In genomic region chrX:74464722-74465121, GRCh38 we compare ENCODE assay signal across 20 cellular contexts. TPM values are rescaled to one million over a fixed set of nuclear protein-coding genes. Genes with fewer than 3 reads are reported as not detected.
DNase-seq lines count a peak whose midpoint lies in the region; FAIRE-seq and TF ChIP-seq lines count a peak whose summit lies in the region.
"Had no signal": no experiment of that assay in that cellular context is flagged by ENCODE, and none has a peak within 500 bp of the region (broad histone marks: within the 10 kb centered on the region; RNA-seq: fewer than 3 reads in every experiment).

No MANE protein-coding gene starts in this region.

- H3K36me3 ChIP-seq in BLaER1 = no peaks in the 10 kb centered on the region
- no peaks in the 10 kb centered on the region for H3K36me3 ChIP-seq in BLaER1 treated with 17β-estradiol and CSF1 and Interleukin-3, amounts not matched to agents 10 nM and 100 nM
- no peaks in the 10 kb centered on the region for H3K36me3 ChIP-seq in bronchial epithelial cell (ENCODE audit: control insufficient read depth, insufficient read depth, low read length)
- H3K36me3 ChIP-seq: BE2C had no signal

- H3K4me2 ChIP-seq in BLaER1 = peak overlapping the region; percentile 70
- peak overlapping the region in 7 of 11 experiments; percentile 6 to 76 (median 51); a peak in 11 of 22 replicates for H3K4me2 ChIP-seq in BLaER1 treated with 17β-estradiol and CSF1 and Interleukin-3, amounts not matched to agents 10 nM and 100 nM

- H3K9me3 ChIP-seq in BLaER1 = no peaks in the 10 kb centered on the region; the same call in 1 of the 2 replicates
- H3K9me3 ChIP-seq in BLaER1 treated with 17β-estradiol and CSF1 and Interleukin-3, amounts not matched to agents 10 nM and 100 nM (replicated peaks in 1 of 11) = peaks cover 0 to 6% (median 0%) of the 10 kb centered on the region in 11 experiments; a peak in 1 of 22 replicates
- H3K9me3 ChIP-seq: BE2C, Caco-2 had no signal

- FAIRE-seq in bronchial epithelial cell (lab: Jason Lieb, UNC) = peak; percentile 50
- FAIRE-seq: A204.1, D721Med, G401.6, GM12891, GM19239 had no signal

- peaks cover 50% of the 10 kb centered on the region for H3K4me1 ChIP-seq in BLaER1
- peaks cover 0 to 46% (median 33%) of the 10 kb centered on the region in 10 experiments; a peak in 16 of 20 replicates for H3K4me1 ChIP-seq in BLaER1 treated with 17β-estradiol and CSF1 and Interleukin-3, amounts not matched to agents 10 nM and 100 nM
- H3K4me1 ChIP-seq: BE2C, Caco-2 had no signal

- DNase-seq in bronchial epithelial cell (ENCODE audit: low read depth) = no peak
- DNase-seq in putamen (ENCODE audit: low spot score) = no peak
- no peak for DNase-seq in HPDE6-E6E7 (ENCODE audit: extremely low spot score)
- DNase-seq: 8988T; ACHN; BE2C; Caco-2; Calu3; CD4-positive, alpha-beta T cell; CD8-positive, alpha-beta T cell; DMS79 treated with DMSO at 0.1 percent for 48 hours; GF-D8 had no signal

- no peak for TF ChIP-seq CTCF in bronchial epithelial cell (IDR thresholded peaks at IDR 0.05; ENCODE audit: insufficient read depth, low read length, severe bottlenecking)

- H3K9ac ChIP-seq in BLaER1 = no peak overlapping the region
- H3K9ac ChIP-seq in BLaER1 treated with 17β-estradiol and CSF1 and Interleukin-3, amounts not matched to agents 10 nM and 100 nM = no peak overlapping the region

- no peak overlapping the region for H3K27ac ChIP-seq in BLaER1
- 0 out of 22 replicates have a peak overlapping the region, but pooled peaks of 1 of the 11 experiments have one; percentile 40 for H3K27ac ChIP-seq in BLaER1 treated with 17β-estradiol and CSF1 and Interleukin-3, amounts not matched to agents 10 nM and 100 nM
- H3K27ac ChIP-seq: C4-2B had no signal

- H3K27me3 ChIP-seq in BLaER1 = peaks cover 75% of the 10 kb centered on the region
- peaks cover 74 to 96% (median 91%) of the 10 kb centered on the region in 11 experiments for H3K27me3 ChIP-seq in BLaER1 treated with 17β-estradiol and CSF1 and Interleukin-3, amounts not matched to agents 10 nM and 100 nM
- H3K27me3 ChIP-seq in bronchial epithelial cell (ENCODE audit: control insufficient read depth, insufficient read depth, low read length) = no peaks in the 10 kb centered on the region
- H3K27me3 ChIP-seq: BE2C had no signal

- no peak overlapping the region for H3K4me3 ChIP-seq in BLaER1
- H3K4me3 ChIP-seq in BLaER1 treated with 17β-estradiol and CSF1 and Interleukin-3, amounts not matched to agents 10 nM and 100 nM = no peak overlapping the region
- H3K4me3 ChIP-seq in bronchial epithelial cell (ENCODE audit: low read depth, low read length) = no peak overlapping the region

- H4K20me1 ChIP-seq in BLaER1 = 0 out of 2 replicates have a peak, but pooled peaks cover 7% of the 10 kb centered on the region
- no peaks in the 10 kb centered on the region; a peak in 1 of 22 replicates for H4K20me1 ChIP-seq in BLaER1 treated with 17β-estradiol and CSF1 and Interleukin-3, amounts not matched to agents 10 nM and 100 nM

RNA-seq across cellular contexts. Expression of gene SLC16A2, which starts 43.4 kb away (rescaled TPM):
- 1.3 TPM in 2 replicates for total RNA-seq in bronchial epithelial cell
